8 cellular contexts compared by ENCODE assay signal in the genomic region with DNA sequence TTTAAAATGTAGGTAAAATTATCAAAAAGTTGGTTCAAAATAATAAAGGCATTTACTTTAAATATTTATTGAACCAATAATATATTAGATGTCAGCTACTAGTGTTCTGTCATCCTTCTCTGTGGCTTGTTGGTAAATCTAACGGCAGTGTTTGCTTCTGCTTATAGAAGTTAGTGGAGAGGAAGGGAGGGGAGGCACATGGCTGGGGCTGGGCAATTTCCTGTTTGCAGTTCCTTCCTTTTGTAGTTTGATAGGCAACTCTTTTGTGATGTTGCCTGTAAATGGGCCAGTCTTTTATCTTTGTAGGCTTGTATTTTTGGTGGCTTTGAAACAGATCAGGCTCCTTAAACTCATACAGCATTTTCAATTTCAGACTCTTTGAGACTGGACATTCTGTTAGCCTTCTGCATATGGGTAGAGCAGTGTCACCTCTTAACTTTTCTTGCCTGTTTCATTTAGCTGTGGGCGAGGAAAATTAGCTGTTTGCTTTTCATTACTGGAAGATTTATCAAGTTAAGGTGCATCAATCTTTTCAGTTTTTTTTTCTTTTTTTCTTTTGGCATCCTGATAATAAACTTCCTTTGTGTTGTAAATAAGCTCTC. TPM values are rescaled to one million over a fixed set of nuclear protein-coding genes. Genes with fewer than 3 reads are reported as not detected.
DNase-seq lines count a peak whose midpoint lies in the region; ATAC-seq and TF ChIP-seq lines count a peak whose summit lies in the region.

No MANE protein-coding gene starts in this region.

- peak; percentile 80 for ATAC-seq in HG02852 (IDR thresholded peaks at IDR 0.05; ENCODE audit: unreplicated experiment)
- peak; percentile 84 to 89 for ATAC-seq in naive thymus-derived CD8-positive, alpha-beta T cell

- H3K4me1 Mint-ChIP-seq in naive thymus-derived CD8-positive, alpha-beta T cell: peaks cover 45 to 91% (median 83%) of the 10 kb centered on the region in 4 donors

- TF ChIP-seq CTCF in cardiac fibroblast (IDR thresholded peaks at IDR 0.05; ENCODE audit: low read depth, low read length): no peak

- no peaks in the 10 kb centered on the region for H3K27me3 Mint-ChIP-seq in naive thymus-derived CD8-positive, alpha-beta T cell

- POLR2A ChIA-PET in naive thymus-derived CD8-positive, alpha-beta T cell (lab: Charles Lee): interaction anchor here (0.7 to 2.3 kb wide), 13 partner anchors 9 to 49 kb away, joined by 3 to 26 read pairs (median 3); a partner anchor contains a TSS

- H3K36me3 Mint-ChIP-seq in naive thymus-derived CD8-positive, alpha-beta T cell: peaks cover 0 to 13% (median 5%) of the 10 kb centered on the region in 3 donors

- peak overlapping the region; percentile 62 to 97 (median 94) for H3K27ac Mint-ChIP-seq in naive thymus-derived CD8-positive, alpha-beta T cell

- DNase-seq in Daoy (ENCODE audit: low read depth) (peak; percentile 18), SKM-1 treated with dmso at 0.1 percent for 144 hours (lab: John Stamatoyannopoulos, UW; ENCODE audit: unreplicated experiment) (peak; percentile 89), cardiac fibroblast (ENCODE audit: low read depth in 2 of 2) (peak; percentile 13 to 40), NCI-H1930 (lab: John Stamatoyannopoulos, UW) (no peak), 8988T (no peak), amniotic stem cell (lab: John Stamatoyannopoulos, UW) (no peak)
- peak; percentile 35 to 88 (median 71) for DNase-seq in naive thymus-derived CD8-positive, alpha-beta T cell

- H3K9me3 Mint-ChIP-seq in naive thymus-derived CD8-positive, alpha-beta T cell: peaks cover 0 to 2% (median 0%) of the 10 kb centered on the region in 9 donors

- no peak overlapping the region for H3K4me3 ChIP-seq in cardiac fibroblast (replicated peaks in 1 of 2; ENCODE audit: low read depth in 2 of 2, low read length in 2 of 2)

- peak overlapping the region; percentile 43 to 87 (median 77) for H3K4me3 Mint-ChIP-seq in naive thymus-derived CD8-positive, alpha-beta T cell

RNA-seq across cellular contexts. Expression of a gene that starts 48.1 kb away (rescaled TPM):
- 4.6 and 5.1 TPM in 2 replicates for total RNA-seq in Daoy (2014; rRNA removed; shearing (Covaris generic))
- 10 to 100 TPM; 61.9 to 63.4 TPM for total RNA-seq in naive thymus-derived CD8-positive, alpha-beta T cell
- 10 to 100 TPM; 17.1 to 31.5 (median 24.9) TPM for polyA plus RNA-seq in naive thymus-derived CD8-positive, alpha-beta T cell

Comparison
In these comparisons a context has a peak if more than half of its experiments do, and no peak if none do; other contexts are left out.
1. DNase-seq: peak in Daoy (single experiment), SKM-1 treated with dmso at 0.1 percent for 144 hours (single experiment), cardiac fibroblast (2 of 2) and naive thymus-derived CD8-positive, alpha-beta T cell (10 of 10); none in NCI-H1930 (0 of 2), 8988T (single experiment) and amniotic stem cell (single experiment).
2. RNA of a gene that starts 48.1 kb away (total RNA-seq): 61.9 to 63.4 TPM in naive thymus-derived CD8-positive, alpha-beta T cell; 4.6 to 5.1 TPM in Daoy; every median in the first group is over 10 times any median in the second.